Comparison of ENCODE assay signal across 9 cellular contexts in the genomic region with DNA sequence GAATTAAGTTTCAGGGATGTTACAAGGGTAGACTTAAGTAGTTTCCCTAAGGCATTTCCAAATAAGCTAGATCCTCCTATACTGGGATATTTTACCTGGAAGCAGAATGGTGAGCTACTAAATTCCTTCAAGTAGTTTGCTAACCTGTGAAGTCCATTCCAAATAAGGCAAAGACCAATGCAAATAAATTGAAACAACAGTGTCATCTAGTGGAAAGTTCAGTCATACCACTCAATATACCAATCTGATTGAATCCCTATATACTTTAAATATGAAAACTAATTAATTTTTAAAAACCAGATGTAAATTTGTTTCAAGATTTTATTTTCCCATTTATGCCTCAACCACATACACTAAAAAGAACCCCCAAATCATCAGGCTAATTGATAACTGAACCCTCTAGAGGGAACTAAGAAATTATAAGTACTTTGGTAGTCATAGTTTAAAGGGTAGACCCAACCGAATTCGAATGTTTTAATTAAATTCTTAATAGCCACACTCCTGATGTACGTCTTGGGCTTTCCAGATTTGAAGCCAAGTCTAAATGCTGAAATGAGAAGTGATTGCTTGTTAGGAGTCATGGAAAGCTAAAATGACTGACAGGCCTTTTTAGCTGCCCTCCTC.
DNase-seq lines count a peak whose midpoint lies in the region; ATAC-seq and TF ChIP-seq lines count a peak whose summit lies in the region.
"Had no signal": no experiment of that assay in that cellular context is flagged by ENCODE, and none has a peak within 500 bp of the region (broad histone marks: within the 10 kb centered on the region; RNA-seq: fewer than 3 reads in every experiment).

No MANE protein-coding gene starts in this region.

- no peaks in the 10 kb centered on the region for H3K27me3 ChIP-seq in PC-9 (ENCODE audit: insufficient read depth, low read depth)
- H3K27me3 ChIP-seq: BLaER1 treated with 17β-estradiol and CSF1 and Interleukin-3, amounts not matched to agents 10 nM and 100 nM had no signal

- no peaks in the 10 kb centered on the region for H3K36me3 ChIP-seq in PC-9 (ENCODE audit: low read depth)
- H3K36me3 ChIP-seq: BLaER1 treated with 17β-estradiol and CSF1 and Interleukin-3, amounts not matched to agents 10 nM and 100 nM had no signal

- POLR2A ChIA-PET in PC-9 (lab: Charles Lee; ENCODE audit: unreplicated experiment), result no interaction called here

- ATAC-seq in HG03460 (IDR thresholded peaks at IDR 0.05; ENCODE audit: unreplicated experiment) (peak; percentile 63), HG02623 (IDR thresholded peaks at IDR 0.05; ENCODE audit: unreplicated experiment) (no peak)

- H3K4me3 ChIP-seq in PC-9, result no peak overlapping the region
- H3K4me3 ChIP-seq: BLaER1 treated with 17β-estradiol and CSF1 and Interleukin-3, amounts not matched to agents 10 nM and 100 nM had no signal

- CTCF ChIA-PET in PC-9 (lab: Charles Lee), result interaction anchor here (0.5 to 0.9 kb wide), 6 partner anchors 39 to 1536 kb away, joined by 3 to 11 read pairs (median 4); no protein-coding TSS in a partner anchor

- H3K27ac ChIP-seq in PC-9, result no peak overlapping the region
- H3K27ac ChIP-seq: BLaER1 treated with 17β-estradiol and CSF1 and Interleukin-3, amounts not matched to agents 10 nM and 100 nM had no signal

- no peaks in the 10 kb centered on the region for H4K20me1 ChIP-seq in PC-9 (ENCODE audit: insufficient read depth)
- H4K20me1 ChIP-seq: BLaER1 treated with 17β-estradiol and CSF1 and Interleukin-3, amounts not matched to agents 10 nM and 100 nM had no signal

- intact Hi-C loops in PC-9 (cut with micrococcal nuclease; ENCODE audit: unreplicated experiment), result no loop called here

- no peak overlapping the region for H3K4me2 ChIP-seq in PC-9
- H3K4me2 ChIP-seq: BLaER1 treated with 17β-estradiol and CSF1 and Interleukin-3, amounts not matched to agents 10 nM and 100 nM had no signal

- no peaks in the 10 kb centered on the region for H3K79me2 ChIP-seq in PC-9 (ENCODE audit: low read depth)

- no peaks in the 10 kb centered on the region for H3F3A ChIP-seq in PC-9 (ENCODE audit: insufficient read depth, low read depth)

- TF ChIP-seq CTCF in PC-9 (conservative IDR thresholded peaks at IDR 0.05), result peak; percentile 72

- DNase-seq in NCI-H1105 treated with DMSO at 0.1 percent for 48 hours (lab: John Stamatoyannopoulos, UW), result peak; percentile 25
- no peak for DNase-seq in NCI-H1105 (lab: John Stamatoyannopoulos, UW)
- peak in 1 of 2 experiments; percentile 44 for DNase-seq in PC-9
- DNase-seq in fibroblast of gingiva (ENCODE audit: low read depth), result peak; percentile 27
- peak; percentile 72 for DNase-seq in renal cortical epithelial cell (ENCODE audit: low read depth)
- no peak for DNase-seq in 8988T

- H3K9me3 ChIP-seq in PC-9 (ENCODE audit: insufficient read depth, low read depth), result no peaks in the 10 kb centered on the region; the same call in 1 of the 2 replicates
- H3K9me3 ChIP-seq: BLaER1 treated with 17β-estradiol and CSF1 and Interleukin-3, amounts not matched to agents 10 nM and 100 nM had no signal

- H2AFZ ChIP-seq in PC-9, result no peak overlapping the region

- no peaks in the 10 kb centered on the region; the same call in 1 of the 2 replicates for H3K9me2 ChIP-seq in PC-9 (ENCODE audit: insufficient read depth)

- no peaks in the 10 kb centered on the region for H3K4me1 ChIP-seq in PC-9 (replicated peaks; ENCODE audit: insufficient read depth)
- H3K4me1 ChIP-seq: BLaER1 treated with 17β-estradiol and CSF1 and Interleukin-3, amounts not matched to agents 10 nM and 100 nM had no signal

- no TSS peak for BruUV-seq in PC-9 (replicated peaks; lab: Mats Ljungman, UMichigan)

Comparison
In these comparisons a context has a peak if more than half of its experiments do, and no peak if none do; other contexts are left out.
1. DNase-seq: peak in NCI-H1105 treated with DMSO at 0.1 percent for 48 hours (single experiment), fibroblast of gingiva (single experiment) and renal cortical epithelial cell (single experiment); none in NCI-H1105 (single experiment) and 8988T (single experiment).